30 cellular contexts compared by ENCODE assay signal in genomic region chr7:72265071-72265470, GRCh38.
"Had no signal": no experiment of that assay in that cellular context is flagged by ENCODE, and none has a peak within 500 bp of the region (broad histone marks: within the 10 kb centered on the region; RNA-seq: fewer than 3 reads in every experiment).

No MANE protein-coding gene starts in this region.

- H3K4me3 ChIP-seq: adrenal gland, body of pancreas, colonic mucosa had no signal

- H3K9me3 ChIP-seq: adrenal gland, body of pancreas, colonic mucosa had no signal

- H3K27ac ChIP-seq: adrenal gland, body of pancreas, colonic mucosa, epithelial cell of prostate, WERI-Rb-1 had no signal

- H3K27me3 ChIP-seq: adrenal gland, body of pancreas, colonic mucosa had no signal

- FAIRE-seq: endometrium, endothelial cell of umbilical vein, frontal cortex had no signal

- H3K4me1 ChIP-seq: adrenal gland, body of pancreas, colonic mucosa had no signal

- H3K36me3 ChIP-seq: adrenal gland, colonic mucosa, WERI-Rb-1 had no signal

- DNase-seq: activated B cell treated with CpG ODN at 0.5 μM for 24 hours; activated CD4-positive, alpha-beta memory T cell treated with anti-CD3 and anti-CD28 coated beads for 36 hours; activated CD4-positive, alpha-beta T cell treated with anti-CD3 and anti-CD28 coated beads for 36 hours; activated CD4-positive, alpha-beta T cell treated with anti-CD3 and anti-CD28 coated beads, Interleukin-2, amount 10 ng/mL, durations not matched to agents 24 days and 14 days; activated CD4-positive, CD25-positive, alpha-beta regulatory T cell treated with anti-CD3 and anti-CD28 coated beads, Interleukin-2, amount 50 U/mL, for 72 hours; activated CD8-positive, alpha-beta memory T cell treated with anti-CD3 and anti-CD28 coated beads, Interleukin-2, amount 10 ng/mL, durations not matched to agents 7 days and 5 days; activated CD8-positive, alpha-beta memory T cell treated with anti-CD3 and anti-CD28 coated beads, Interleukin-2, amount 50 U/mL, for 4 hours; activated CD8-positive, alpha-beta T cell treated with anti-CD3 and anti-CD28 coated beads, Interleukin-2, amount 10 ng/mL, durations not matched to agents 7 days and 5 days; activated effector memory CD4-positive, alpha-beta T cell treated with anti-CD3 and anti-CD28 coated beads, Interleukin-2, amount 50 U/mL, for 16 hours; activated naive CD4-positive, alpha-beta T cell treated with anti-CD3 and anti-CD28 coated beads for 36 hours; activated naive CD8-positive, alpha-beta T cell treated with anti-CD3 and anti-CD28 coated beads for 36 hours; activated naive CD8-positive, alpha-beta T cell treated with anti-CD3 and anti-CD28 coated beads, Interleukin-2, amount 50 U/mL, for 24 hours; activated T-cell treated with anti-CD3 and anti-CD28 coated beads, Interleukin-2, amount 50 U/mL, for 1 hour; activated T-cell treated with anti-CD3 and anti-CD28 coated beads, Interleukin-2, amount 50 U/mL, for 48 hours; adrenal gland; amygdala; aorta; body of pancreas; cerebellar nuclear complex; colonic mucosa; effector CD8-positive, alpha-beta T cell; foreskin fibroblast; T-helper 1 cell; T-helper 17 cell; T1000; WERI-Rb-1 had no signal
